In the genomic region with DNA sequence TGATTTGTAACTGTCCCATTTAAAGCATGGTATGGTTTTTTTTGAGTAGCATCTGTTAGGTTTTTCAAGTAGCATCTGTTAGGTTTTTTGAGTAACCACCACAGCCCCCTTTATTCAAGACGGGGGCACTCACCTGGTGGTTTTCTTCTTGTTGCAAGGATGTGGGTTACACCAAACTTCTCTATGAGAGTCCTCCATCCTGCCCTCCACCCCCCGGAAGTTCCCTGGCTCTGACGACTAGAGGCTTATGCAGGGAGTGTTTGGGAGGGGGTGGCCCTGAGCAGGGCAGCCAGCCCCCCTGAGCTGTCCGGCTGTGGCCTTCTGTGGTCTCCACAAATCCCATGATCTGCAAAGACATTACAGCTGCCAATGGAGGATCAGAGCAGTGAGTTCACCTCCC, we compare ENCODE assay signal across 18 cellular contexts. TPM values are rescaled to one million over a fixed set of nuclear protein-coding genes. Genes with fewer than 3 reads are reported as not detected.
DNase-seq lines count a peak whose midpoint lies in the region; ATAC-seq and TF ChIP-seq lines count a peak whose summit lies in the region.
"Had no signal": no experiment of that assay in that cellular context is flagged by ENCODE, and none has a peak within 500 bp of the region (broad histone marks: within the 10 kb centered on the region; RNA-seq: fewer than 3 reads in every experiment).

No MANE protein-coding gene starts in this region.

- ATAC-seq in central memory CD8-positive, alpha-beta T cell (replicated peaks; ENCODE audit: extremely low read depth, poor library complexity, severe bottlenecking): peak; percentile 69
- ATAC-seq in HG03521 (IDR thresholded peaks at IDR 0.05; ENCODE audit: unreplicated experiment) (no peak), HG02763 (IDR thresholded peaks at IDR 0.05; ENCODE audit: unreplicated experiment) (no peak), HG03442 (IDR thresholded peaks at IDR 0.05; ENCODE audit: unreplicated experiment) (no peak)
- ATAC-seq: heart right ventricle; left colon; stimulated activated memory B cell treated with anti-CD40 and anti-IgM and Interleukin-4, amounts not matched to agents 10 μg/mL and 1 μg/mL and 100 μg/mL, for 72 hours had no signal

- no peak overlapping the region for H3K4me3 ChIP-seq in transverse colon
- H3K4me3 ChIP-seq: heart right ventricle, psoas muscle, SJSA1 had no signal

- in situ Hi-C loops in transverse colon (cut with MboI; ENCODE audit: low pct_ligation_motif_present in 1 of 4, low pct_unique_long_range_greater_than_20kb in 1 of 4, low sequenced_read_pairs in 3 of 4): no loop called here

- peaks cover 6% of the 10 kb centered on the region for H3K9me3 Mint-ChIP-seq in central memory CD8-positive, alpha-beta T cell

- intact Hi-C loops in transverse colon (cut with DNase I; ENCODE audit: low total_unique reads): no loop called here

- TF ChIP-seq EP300 in transverse colon (IDR thresholded peaks at IDR 0.05; ENCODE audit: low read depth): no peak

- peaks cover 39% of the 10 kb centered on the region for H3K4me1 Mint-ChIP-seq in central memory CD8-positive, alpha-beta T cell

- H3K4me3 Mint-ChIP-seq in central memory CD8-positive, alpha-beta T cell: peak overlapping the region; percentile 44
- H3K4me3 Mint-ChIP-seq: stimulated activated memory B cell treated with anti-CD40 and anti-IgM and Interleukin-4, amounts not matched to agents 10 μg/mL and 1 μg/mL and 100 μg/mL, for 72 hours had no signal

- no peaks in the 10 kb centered on the region for H3K36me3 ChIP-seq in transverse colon
- H3K36me3 ChIP-seq: BE2C, heart right ventricle had no signal

- peaks cover 5% of the 10 kb centered on the region for H3K27me3 ChIP-seq in transverse colon
- H3K27me3 ChIP-seq: BE2C, heart right ventricle, SJSA1 had no signal

- no peaks in the 10 kb centered on the region for H3K36me3 Mint-ChIP-seq in central memory CD8-positive, alpha-beta T cell (ENCODE audit: insufficient read depth)

- peak; percentile 3 to 14 for DNase-seq in stimulated activated CD4-positive, alpha-beta T cell treated with anti-CD3 and anti-CD28 coated beads, Interleukin-4, amount 100 ng/mL, for 4 hours
- DNase-seq in stimulated activated CD4-positive, alpha-beta T cell treated with anti-CD3 and anti-CD28 coated beads, Interleukin-1b, Interleukin-23, amount 100 ng/mL, for 48 hours: no peak
- peak; percentile 10 for DNase-seq in T follicular helper cell (ENCODE audit: low read depth)
- peak in 1 of 2 donors; percentile 22 for DNase-seq in central memory CD8-positive, alpha-beta T cell (ENCODE audit: low spot score in 2 of 2)
- no peak for DNase-seq in transverse colon
- DNase-seq: BE2C, cerebellar nuclear complex, heart right ventricle, KG1, NCI-H187 treated with DMSO at 0.1 percent for 48 hours had no signal

- no peaks in the 10 kb centered on the region for H3K9me3 ChIP-seq in transverse colon
- H3K9me3 ChIP-seq: BE2C, psoas muscle, SJSA1 had no signal

- TF ChIP-seq CTCF in transverse colon (IDR thresholded peaks at IDR 0.05): no peak

- peaks cover 2 to 13% (median 7%) of the 10 kb centered on the region in 4 donors for H3K4me1 ChIP-seq in transverse colon
- H3K4me1 ChIP-seq: BE2C had no signal

- peak overlapping the region in 3 of 4 donors; percentile 11 to 77 (median 53) for H3K27ac ChIP-seq in transverse colon
- H3K27ac ChIP-seq: epithelial cell of prostate, heart right ventricle, psoas muscle, SJSA1 had no signal

- H3K27me3 Mint-ChIP-seq in central memory CD8-positive, alpha-beta T cell: no peaks in the 10 kb centered on the region
- H3K27me3 Mint-ChIP-seq: stimulated activated memory B cell treated with anti-CD40 and anti-IgM and Interleukin-4, amounts not matched to agents 10 μg/mL and 1 μg/mL and 100 μg/mL, for 72 hours had no signal

- 67 to 80% methylated on average over 2 to 4 of the region's 4 CpGs for WGBS in transverse colon (ENCODE audit: low coverage in 1 of 2), 2 donors

- TF ChIP-seq POLR2A in transverse colon (IDR thresholded peaks at IDR 0.05): no peak

- peak overlapping the region; percentile 26 for H3K27ac Mint-ChIP-seq in central memory CD8-positive, alpha-beta T cell (ENCODE audit: low read depth)
- H3K27ac Mint-ChIP-seq: stimulated activated memory B cell treated with anti-CD40 and anti-IgM and Interleukin-4, amounts not matched to agents 10 μg/mL and 1 μg/mL and 100 μg/mL, for 72 hours had no signal

RNA-seq across cellular contexts. Expression of a gene that starts 39.3 kb away (rescaled TPM):
- total RNA-seq in transverse colon: 10 to 100 TPM; 12.3 to 35.9 (median 26.1) TPM

Comparison
In these comparisons a context has a peak if more than half of its experiments do, and no peak if none do; other contexts are left out.
1. DNase-seq: peak in stimulated activated CD4-positive, alpha-beta T cell treated with anti-CD3 and anti-CD28 coated beads, Interleukin-4, amount 100 ng/mL, for 4 hours (2 of 2) and T follicular helper cell (single experiment); none in stimulated activated CD4-positive, alpha-beta T cell treated with anti-CD3 and anti-CD28 coated beads, Interleukin-1b, Interleukin-23, amount 100 ng/mL, for 48 hours (single experiment) and transverse colon (single experiment).